In genomic region chr6:149900620-149901443, GRCh38 we compare ENCODE assay signal across 17 cellular contexts. TPM values are rescaled to one million over a fixed set of nuclear protein-coding genes. Genes with fewer than 3 reads are reported as not detected.
"Had no signal": no experiment of that assay in that cellular context is flagged by ENCODE, and none has a peak within 500 bp of the region (broad histone marks: within the 10 kb centered on the region; RNA-seq: fewer than 3 reads in every experiment).

No MANE protein-coding gene starts in this region.

- DNase-seq: activated CD4-positive, alpha-beta T cell treated with anti-CD3 and anti-CD28 coated beads, Interleukin-2, amount 50 U/mL, for 48 hours; activated CD4-positive, CD25-positive, alpha-beta regulatory T cell treated with anti-CD3 and anti-CD28 coated beads, Interleukin-2, amount 50 U/mL, for 72 hours; activated naive CD8-positive, alpha-beta T cell treated with anti-CD3 and anti-CD28 coated beads, Interleukin-2, amount 10 ng/mL, durations not matched to agents 7 days and 5 days; caudate nucleus; colonic mucosa; effector memory CD8-positive, alpha-beta T cell; foreskin fibroblast; left lung; T-helper 2 cell had no signal

- H3K4me1 Mint-ChIP-seq: neural crest cell had no signal

- H3K27ac Mint-ChIP-seq: activated naive CD8-positive, alpha-beta T cell treated with anti-CD3 and anti-CD28 coated beads, Interleukin-2, amount 10 ng/mL, durations not matched to agents 7 days and 5 days; mesothelial cell of epicardium had no signal

- ATAC-seq: effector memory CD8-positive, alpha-beta T cell; left lung had no signal

- H3K4me3 ChIP-seq: ascending aorta, colonic mucosa, esophagus muscularis mucosa, left lung, ovary, tibial nerve had no signal

- H3K4me3 Mint-ChIP-seq: activated naive CD8-positive, alpha-beta T cell treated with anti-CD3 and anti-CD28 coated beads, Interleukin-2, amount 10 ng/mL, durations not matched to agents 7 days and 5 days; effector memory CD8-positive, alpha-beta T cell; mesothelial cell of epicardium; neural crest cell had no signal

- H3K36me3 Mint-ChIP-seq: activated naive CD8-positive, alpha-beta T cell treated with anti-CD3 and anti-CD28 coated beads, Interleukin-2, amount 10 ng/mL, durations not matched to agents 7 days and 5 days; mesothelial cell of epicardium had no signal

- H3K9me3 Mint-ChIP-seq: activated naive CD8-positive, alpha-beta T cell treated with anti-CD3 and anti-CD28 coated beads, Interleukin-2, amount 10 ng/mL, durations not matched to agents 7 days and 5 days; effector memory CD8-positive, alpha-beta T cell; mesothelial cell of epicardium; neural crest cell had no signal

- H3K27ac ChIP-seq: ascending aorta, colonic mucosa, esophagus muscularis mucosa, left lung, ovary, tibial nerve had no signal

- H3K36me3 ChIP-seq: ascending aorta, colonic mucosa, esophagus muscularis mucosa, left lung, ovary, tibial nerve had no signal

RNA-seq across cellular contexts. Expression of gene RAET1E, which starts 2.9 kb away (rescaled TPM):
- total RNA-seq: activated naive CD8-positive, alpha-beta T cell treated with anti-CD3 and anti-CD28 coated beads, Interleukin-2, amount 10 ng/mL, durations not matched to agents 7 days and 5 days; ascending aorta; mesothelial cell of epicardium; neural crest cell had no signal

RNA-seq across cellular contexts. Expression of gene RAET1G, which starts 22.1 kb away (rescaled TPM):
- total RNA-seq: activated naive CD8-positive, alpha-beta T cell treated with anti-CD3 and anti-CD28 coated beads, Interleukin-2, amount 10 ng/mL, durations not matched to agents 7 days and 5 days; ascending aorta; mesothelial cell of epicardium; myocyte; neural crest cell; skeletal muscle tissue had no signal

RNA-seq across cellular contexts. Expression of gene ULBP2, which starts 41.0 kb away (rescaled TPM):
- total RNA-seq: ascending aorta, skeletal muscle tissue had no signal
